ENCODE assay signal across 12 cellular contexts in genomic region chr1:10555635-10556429, GRCh38.
DNase-seq lines count a peak whose midpoint lies in the region; ATAC-seq, FAIRE-seq and TF ChIP-seq lines count a peak whose summit lies in the region.
"Had no signal": no experiment of that assay in that cellular context is flagged by ENCODE, and none has a peak within 500 bp of the region (broad histone marks: within the 10 kb centered on the region; RNA-seq: fewer than 3 reads in every experiment).

No MANE protein-coding gene starts in this region.

- peak overlapping the region; percentile 53 for H3K27ac ChIP-seq in epithelial cell of prostate
- no peak overlapping the region for H3K27ac ChIP-seq in naive thymus-derived CD4-positive, alpha-beta T cell (ENCODE audit: low read depth, low read length)

- H3K36me3 ChIP-seq in naive thymus-derived CD4-positive, alpha-beta T cell (ENCODE audit: control insufficient read depth in 2 of 3, insufficient read depth in 3 of 3, low read length in 3 of 3) = peaks cover 0 to 3% (median 0%) of the 10 kb centered on the region in 3 experiments

- H3K9me3 ChIP-seq in naive thymus-derived CD4-positive, alpha-beta T cell (ENCODE audit: control insufficient read depth in 2 of 3, low read length in 3 of 3) = no peaks in the 10 kb centered on the region

- ATAC-seq in naive thymus-derived CD4-positive, alpha-beta T cell = no peak

- H3K4me1 ChIP-seq in naive thymus-derived CD4-positive, alpha-beta T cell (ENCODE audit: control insufficient read depth in 2 of 2, insufficient read depth in 2 of 2, low read length in 2 of 2) = no peaks in the 10 kb centered on the region

- no peak overlapping the region for H3K4me3 ChIP-seq in naive thymus-derived CD4-positive, alpha-beta T cell (ENCODE audit: low read length)

- POLR2A ChIA-PET in naive thymus-derived CD4-positive, alpha-beta T cell (lab: Charles Lee) = no interaction called here

- no peaks in the 10 kb centered on the region for H3K27me3 ChIP-seq in naive thymus-derived CD4-positive, alpha-beta T cell (ENCODE audit: control insufficient read depth in 2 of 2, insufficient read depth in 2 of 2, low read length in 2 of 2)

- peaks cover 15% of the 10 kb centered on the region for H3K4me1 Mint-ChIP-seq in osteocyte (ENCODE audit: unreplicated experiment)
- H3K4me1 Mint-ChIP-seq in naive thymus-derived CD4-positive, alpha-beta T cell = peaks cover 0 to 27% (median 19%) of the 10 kb centered on the region in 7 donors

- no peaks in the 10 kb centered on the region for H3K36me3 Mint-ChIP-seq in osteocyte (ENCODE audit: unreplicated experiment)
- H3K36me3 Mint-ChIP-seq in naive thymus-derived CD4-positive, alpha-beta T cell = peaks cover under 1 to 19% (median 1%) of the 10 kb centered on the region in 5 donors

- no peak overlapping the region for H3K27ac Mint-ChIP-seq in osteocyte (ENCODE audit: unreplicated experiment)
- no peak overlapping the region for H3K27ac Mint-ChIP-seq in naive thymus-derived CD4-positive, alpha-beta T cell

- intact Hi-C loops in naive thymus-derived CD4-positive, alpha-beta T cell (cut with micrococcal nuclease) = no loop called here

- no peaks in the 10 kb centered on the region for H3K9me3 Mint-ChIP-seq in osteocyte (ENCODE audit: unreplicated experiment)
- H3K9me3 Mint-ChIP-seq in naive thymus-derived CD4-positive, alpha-beta T cell = no peaks in the 10 kb centered on the region

- DNase-seq in GM18507 (ENCODE audit: extremely low spot score, insufficient read length, low read depth) = no peak
- peak; percentile 86 for DNase-seq in NCI-H2171 treated with DMSO at 0.1 percent for 48 hours (lab: John Stamatoyannopoulos, UW)
- DNase-seq in epithelial cell of prostate (ENCODE audit: low read depth, low spot score) = no peak
- peak; percentile 59 for DNase-seq in osteocyte (ENCODE audit: extremely low spot score, unreplicated experiment)
- DNase-seq in GM20000 (ENCODE audit: low spot score) = no peak
- no peak for DNase-seq in DMS153 treated with DMSO at 0.1 percent for 48 hours (lab: John Stamatoyannopoulos, UW; ENCODE audit: unreplicated experiment)
- no peak for DNase-seq in naive thymus-derived CD4-positive, alpha-beta T cell
- DNase-seq in AML-193 (lab: John Stamatoyannopoulos, UW) = no peak
- DNase-seq: activated CD4-positive, alpha-beta T cell treated with anti-CD3 and anti-CD28 coated beads, Interleukin-2, amount 50 U/mL, for 4 hours; anterior cingulate cortex; NCI-H2081; posterior cingulate gyrus had no signal

- no peaks in the 10 kb centered on the region for H3K27me3 Mint-ChIP-seq in osteocyte (ENCODE audit: unreplicated experiment)
- H3K27me3 Mint-ChIP-seq in naive thymus-derived CD4-positive, alpha-beta T cell = no peaks in the 10 kb centered on the region

- TF ChIP-seq CTCF in osteocyte (IDR thresholded peaks at IDR 0.05) (no peak), GM20000 (IDR thresholded peaks at IDR 0.05; ENCODE audit: extremely low read depth, missing control alignments) (no peak)

- peak; percentile 24 for FAIRE-seq in GM18507 (lab: Jason Lieb, UNC)

- H3K4me3 Mint-ChIP-seq in osteocyte (ENCODE audit: unreplicated experiment) = no peak overlapping the region
- no peak overlapping the region for H3K4me3 Mint-ChIP-seq in naive thymus-derived CD4-positive, alpha-beta T cell

- CTCF ChIA-PET in naive thymus-derived CD4-positive, alpha-beta T cell (lab: Charles Lee) = no interaction called here

Comparison
In these comparisons a context has a peak if more than half of its experiments do, and no peak if none do; other contexts are left out.
1. DNase-seq: peak in NCI-H2171 treated with DMSO at 0.1 percent for 48 hours (single experiment) and osteocyte (single experiment); none in GM18507 (single experiment), epithelial cell of prostate (single experiment), GM20000 (single experiment), DMS153 treated with DMSO at 0.1 percent for 48 hours (single experiment), naive thymus-derived CD4-positive, alpha-beta T cell (0 of 9) and AML-193 (0 of 2).